ENCODE assay signal across 9 cellular contexts in the genomic region with DNA sequence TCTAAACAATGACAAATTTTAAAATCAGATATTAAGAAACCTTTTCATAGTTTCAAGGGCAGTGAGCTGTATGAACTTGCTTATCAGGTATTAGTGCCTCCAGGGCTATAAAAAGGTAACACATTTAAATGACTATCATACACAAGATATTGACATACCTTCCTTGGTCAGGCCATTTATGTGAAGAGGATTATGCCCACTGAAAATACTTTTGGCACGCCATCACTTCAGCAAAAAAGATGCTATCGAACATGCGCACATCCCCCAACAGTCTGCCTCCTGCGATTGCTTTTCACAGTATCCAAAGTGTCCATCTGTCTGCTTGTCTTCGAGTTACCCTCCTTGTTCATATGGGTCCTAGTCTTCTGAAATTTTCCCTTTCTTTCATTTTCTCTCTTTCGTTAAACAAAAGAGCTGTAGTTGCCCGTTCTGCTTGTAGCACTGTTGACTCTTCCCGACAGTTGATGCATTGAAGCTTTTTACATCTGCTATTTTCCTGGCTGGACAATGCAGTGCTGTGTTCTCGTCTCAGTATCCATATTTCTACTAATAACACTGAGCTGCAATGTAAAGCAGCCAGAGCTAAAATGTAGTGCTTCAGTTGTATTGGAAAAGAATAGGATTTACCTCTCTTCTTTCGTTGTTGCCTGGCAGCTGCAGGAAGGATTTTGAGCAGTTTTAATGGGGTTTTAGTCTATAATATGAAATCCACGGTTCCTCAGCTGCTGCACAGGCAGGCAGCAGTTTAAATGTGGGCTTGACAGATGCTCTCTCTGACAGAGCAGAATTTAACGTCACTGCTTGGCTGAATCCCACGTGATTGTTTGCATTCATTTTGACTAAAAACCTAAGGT. TPM values are rescaled to one million over a fixed set of nuclear protein-coding genes. Genes with fewer than 3 reads are reported as not detected.
A peak's percentile ranks its signal among the peaks of the same experiment; 100 is the strongest.
DNase-seq lines count a peak whose midpoint lies in the region; ATAC-seq, FAIRE-seq and TF ChIP-seq lines count a peak whose summit lies in the region.
"Had no signal": no experiment of that assay in that cellular context is flagged by ENCODE, and none has a peak within 500 bp of the region (broad histone marks: within the 10 kb centered on the region; RNA-seq: fewer than 3 reads in every experiment).

A gene with protein sequence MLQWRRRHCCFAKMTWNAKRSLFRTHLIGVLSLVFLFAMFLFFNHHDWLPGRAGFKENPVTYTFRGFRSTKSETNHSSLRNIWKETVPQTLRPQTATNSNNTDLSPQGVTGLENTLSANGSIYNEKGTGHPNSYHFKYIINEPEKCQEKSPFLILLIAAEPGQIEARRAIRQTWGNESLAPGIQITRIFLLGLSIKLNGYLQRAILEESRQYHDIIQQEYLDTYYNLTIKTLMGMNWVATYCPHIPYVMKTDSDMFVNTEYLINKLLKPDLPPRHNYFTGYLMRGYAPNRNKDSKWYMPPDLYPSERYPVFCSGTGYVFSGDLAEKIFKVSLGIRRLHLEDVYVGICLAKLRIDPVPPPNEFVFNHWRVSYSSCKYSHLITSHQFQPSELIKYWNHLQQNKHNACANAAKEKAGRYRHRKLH (minus strand): TSS at position 753 of the 854 bp plus-strand sequence. CDS start 5,051 bp downstream, outside the sequence.

- H3K27ac Mint-ChIP-seq in CD14-positive monocyte (peak within 1 kb of the TSS in 4 of 7 donors; percentile 5 to 63 (median 20)), T-cell (peak within 1 kb of the TSS; percentile 49 to 89)

- H3K4me1 Mint-ChIP-seq in CD14-positive monocyte: peaks cover 18% of the 10 kb centered on the region
- H3K4me1 Mint-ChIP-seq in T-cell: peaks cover 66 to 71% (median 67%) of the 10 kb centered on the region in 3 donors

- TF ChIP-seq POLR2A in erythroblast (IDR thresholded peaks at IDR 0.05; ENCODE audit: low read length) (no peak), GM12892 (IDR thresholded peaks at IDR 0.05; ENCODE audit: low read depth, low read length) (no peak)

- CTCF ChIA-PET in T-cell (lab: Charles Lee): interaction anchor here (0.6 to 3.8 kb wide), 7 partner anchors 15 to 1224 kb away, joined by 3 to 15 read pairs (median 5); no protein-coding TSS in a partner anchor

- no peak within 1 kb of the TSS for H3K4me3 Mint-ChIP-seq in CD14-positive monocyte
- peak within 1 kb of the TSS; percentile 53 to 84 (median 75) for H3K4me3 Mint-ChIP-seq in T-cell

- no peak for TF ChIP-seq CTCF in CD14-positive monocyte (IDR thresholded peaks at IDR 0.05)

- H3K27me3 Mint-ChIP-seq in CD14-positive monocyte (ENCODE audit: low read depth in 3 of 3): no peaks in the 10 kb centered on the region
- no peaks in the 10 kb centered on the region for H3K27me3 Mint-ChIP-seq in T-cell

- peaks cover 0 to under 1% of the 10 kb centered on the region in 2 donors for H3K36me3 Mint-ChIP-seq in CD14-positive monocyte
- H3K36me3 Mint-ChIP-seq in T-cell: peaks cover 9% of the 10 kb centered on the region

- intact Hi-C loops in CD14-positive monocyte (cut with micrococcal nuclease): loop anchor here in 1 of 2 donors (10.0 kb wide), 1 partner anchor 1109 kb away; no protein-coding TSS in a partner anchor

- no peak for TF ChIP-seq EP300 in Ishikawa (IDR thresholded peaks at IDR 0.05; ENCODE audit: borderline replicate concordance)

- DNase-seq in CD14-positive monocyte (ENCODE audit: low spot score) (no peak), T-cell (peak in 17 of 34 experiments; percentile 2 to 38 (median 11)), erythroblast (lab: John Stamatoyannopoulos, UW) (peak; percentile 11 to 15), myocyte (ENCODE audit: low read depth) (peak; percentile 66), GM12892 (ENCODE audit: insufficient read length) (no peak), germinal center (ENCODE audit: low spot score) (no peak), mesenteric fat pad (ENCODE audit: low spot score) (no peak)

- ATAC-seq in T-cell (replicated peaks in 1 of 4): peak; percentile 41 to 82 (median 66)

- FAIRE-seq in GM12892 (lab: Jason Lieb, UNC): no peak

- POLR2A ChIA-PET in T-cell (lab: Charles Lee): interaction anchor here in 1 of 2 donors (0.6 to 1.3 kb wide), 3 partner anchors 8 to 354 kb away, joined by 3 to 9 read pairs (median 3); no protein-coding TSS in a partner anchor

- H3K9me3 Mint-ChIP-seq in CD14-positive monocyte: peaks cover 0 to 2% (median under 1%) of the 10 kb centered on the region in 7 donors
- no peaks in the 10 kb centered on the region for H3K9me3 Mint-ChIP-seq in T-cell

- TF ChIP-seq RAD21 in Ishikawa (IDR thresholded peaks at IDR 0.05; ENCODE audit: low read depth): no peak

TF ChIP-seq in Ishikawa, 13 proteins besides CTCF, POLR2A, EP300 and RAD21:
- TF ChIP-seq CREB1 (IDR thresholded peaks at IDR 0.05; ENCODE audit: low read depth): no peak
- TF ChIP-seq, protein P1, sequence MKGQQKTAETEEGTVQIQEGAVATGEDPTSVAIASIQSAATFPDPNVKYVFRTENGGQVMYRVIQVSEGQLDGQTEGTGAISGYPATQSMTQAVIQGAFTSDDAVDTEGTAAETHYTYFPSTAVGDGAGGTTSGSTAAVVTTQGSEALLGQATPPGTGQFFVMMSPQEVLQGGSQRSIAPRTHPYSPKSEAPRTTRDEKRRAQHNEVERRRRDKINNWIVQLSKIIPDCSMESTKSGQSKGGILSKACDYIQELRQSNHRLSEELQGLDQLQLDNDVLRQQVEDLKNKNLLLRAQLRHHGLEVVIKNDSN (IDR thresholded peaks at IDR 0.05): 0 out of 2 replicates have a peak, but pooled peaks have one; percentile 19
- TF ChIP-seq, protein P2, sequence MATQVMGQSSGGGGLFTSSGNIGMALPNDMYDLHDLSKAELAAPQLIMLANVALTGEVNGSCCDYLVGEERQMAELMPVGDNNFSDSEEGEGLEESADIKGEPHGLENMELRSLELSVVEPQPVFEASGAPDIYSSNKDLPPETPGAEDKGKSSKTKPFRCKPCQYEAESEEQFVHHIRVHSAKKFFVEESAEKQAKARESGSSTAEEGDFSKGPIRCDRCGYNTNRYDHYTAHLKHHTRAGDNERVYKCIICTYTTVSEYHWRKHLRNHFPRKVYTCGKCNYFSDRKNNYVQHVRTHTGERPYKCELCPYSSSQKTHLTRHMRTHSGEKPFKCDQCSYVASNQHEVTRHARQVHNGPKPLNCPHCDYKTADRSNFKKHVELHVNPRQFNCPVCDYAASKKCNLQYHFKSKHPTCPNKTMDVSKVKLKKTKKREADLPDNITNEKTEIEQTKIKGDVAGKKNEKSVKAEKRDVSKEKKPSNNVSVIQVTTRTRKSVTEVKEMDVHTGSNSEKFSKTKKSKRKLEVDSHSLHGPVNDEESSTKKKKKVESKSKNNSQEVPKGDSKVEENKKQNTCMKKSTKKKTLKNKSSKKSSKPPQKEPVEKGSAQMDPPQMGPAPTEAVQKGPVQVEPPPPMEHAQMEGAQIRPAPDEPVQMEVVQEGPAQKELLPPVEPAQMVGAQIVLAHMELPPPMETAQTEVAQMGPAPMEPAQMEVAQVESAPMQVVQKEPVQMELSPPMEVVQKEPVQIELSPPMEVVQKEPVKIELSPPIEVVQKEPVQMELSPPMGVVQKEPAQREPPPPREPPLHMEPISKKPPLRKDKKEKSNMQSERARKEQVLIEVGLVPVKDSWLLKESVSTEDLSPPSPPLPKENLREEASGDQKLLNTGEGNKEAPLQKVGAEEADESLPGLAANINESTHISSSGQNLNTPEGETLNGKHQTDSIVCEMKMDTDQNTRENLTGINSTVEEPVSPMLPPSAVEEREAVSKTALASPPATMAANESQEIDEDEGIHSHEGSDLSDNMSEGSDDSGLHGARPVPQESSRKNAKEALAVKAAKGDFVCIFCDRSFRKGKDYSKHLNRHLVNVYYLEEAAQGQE (IDR thresholded peaks at IDR 0.05; ENCODE audit: low read depth): no peak
- no peak for TF ChIP-seq CEBPB (IDR thresholded peaks at IDR 0.05)

RNA-seq across cellular contexts. Expression of the gene that starts here (rescaled TPM):
- under 1 TPM in 1 of 2 donors, not detected in 1; 0.26 TPM for polyA plus RNA-seq in CD14-positive monocyte
- total RNA-seq in T-cell (10 to 100 TPM in 2 of 5 donors, 1 to 10 TPM in 2, under 1 TPM in 1; 0.15 to 16.6 (median 3.4) TPM), myocyte (9.9 and 16.8 TPM in 2 replicates), mesenteric fat pad (not detected)
- 14.5 TPM for polyA plus RNA-seq in myocyte (2012)
- polyA plus RNA-seq in GM12892 (2012; ENCODE audit: missing spikeins): 0.38 TPM
- total RNA-seq: epithelial cell of proximal tubule had no signal

Comparison
In these comparisons a context has a peak if more than half of its experiments do, and no peak if none do; other contexts are left out.
1. DNase-seq: peak in erythroblast (2 of 2) and myocyte (single experiment); none in CD14-positive monocyte (single experiment), GM12892 (single experiment), germinal center (single experiment) and mesenteric fat pad (single experiment).
2. H3K4me3 Mint-ChIP-seq: peak in T-cell (3 of 3); none in CD14-positive monocyte (0 of 2).